In genomic region chr9:128723352-128723865, GRCh38 we compare ENCODE assay signal across 8 cellular contexts. TPM values are rescaled to one million over a fixed set of nuclear protein-coding genes. Genes with fewer than 3 reads are reported as not detected.
DNase-seq lines count a peak whose midpoint lies in the region; ATAC-seq, FAIRE-seq and TF ChIP-seq lines count a peak whose summit lies in the region.

No MANE protein-coding gene starts in this region.

- H3K4me2 ChIP-seq in BLaER1: peak overlapping the region; percentile 95
- H3K4me2 ChIP-seq in KMS-11: peak overlapping the region; percentile 99

- ATAC-seq in natural killer cell: no peak
- ATAC-seq in HG02970 (IDR thresholded peaks at IDR 0.05; ENCODE audit: low FRiP score, unreplicated experiment): no peak

- H3K27me3 Mint-ChIP-seq in natural killer cell (ENCODE audit: low read depth in 2 of 2): no peaks in the 10 kb centered on the region

- no peaks in the 10 kb centered on the region for H3K9me3 Mint-ChIP-seq in natural killer cell

- H3K27ac Mint-ChIP-seq in natural killer cell: peak overlapping the region; percentile 86 to 94

- intact Hi-C loops in natural killer cell (cut with micrococcal nuclease): loop anchor here (5.0 kb wide), 1 partner anchor 49 kb away; the partner anchor contains the start of gene ZER1

- no peak for FAIRE-seq in frontal cortex (lab: Jason Lieb, UNC)

- DNase-seq in coronary artery (ENCODE audit: low spot score): no peak
- no peak for DNase-seq in natural killer cell
- DNase-seq in frontal cortex (ENCODE audit: low spot score in 2 of 2): no peak
- DNase-seq in cerebellar nuclear complex (lab: John Stamatoyannopoulos, UW): no peak
- no peak for DNase-seq in iPS-NIHi11 (ENCODE audit: low spot score)

- no peaks in the 10 kb centered on the region for H3K79me2 ChIP-seq in KMS-11 (ENCODE audit: insufficient read depth, low read depth)

- H3K36me3 ChIP-seq in BLaER1 (peaks cover 41% of the 10 kb centered on the region), KMS-11 (ENCODE audit: insufficient read depth) (no peaks in the 10 kb centered on the region)

- H3K9ac ChIP-seq in BLaER1: peak overlapping the region; percentile 83
- H3K9ac ChIP-seq in KMS-11: peak overlapping the region; percentile 70; the same call in 1 of the 2 replicates

- no peaks in the 10 kb centered on the region for H3K36me3 Mint-ChIP-seq in natural killer cell

- peaks cover 26 to 35% of the 10 kb centered on the region in 2 donors for H3K4me1 Mint-ChIP-seq in natural killer cell

- no peak for TF ChIP-seq CTCF in KMS-11 (conservative IDR thresholded peaks at IDR 0.05; ENCODE audit: low read depth, low read length)
- TF ChIP-seq CTCF in coronary artery (IDR thresholded peaks at IDR 0.05): no peak
- no peak for TF ChIP-seq CTCF in natural killer cell (IDR thresholded peaks at IDR 0.05)

- H4K20me1 ChIP-seq in BLaER1: no peaks in the 10 kb centered on the region
- H4K20me1 ChIP-seq in KMS-11 (ENCODE audit: insufficient read depth): no peaks in the 10 kb centered on the region

- peak overlapping the region; percentile 78 for H3K27ac ChIP-seq in BLaER1
- no peak overlapping the region for H3K27ac ChIP-seq in KMS-11
- H3K27ac ChIP-seq in coronary artery: peak overlapping the region; percentile 68 to 89

- H3K9me3 ChIP-seq in BLaER1: no peaks in the 10 kb centered on the region

- H3K4me3 ChIP-seq in BLaER1 (peak overlapping the region; percentile 78), KMS-11 (IDR thresholded peaks at IDR 0.05; ENCODE audit: insufficient read depth, low read depth, low read length) (no peak overlapping the region), coronary artery (peak overlapping the region; percentile 79)

- no peaks in the 10 kb centered on the region for H3K27me3 ChIP-seq in BLaER1
- H3K27me3 ChIP-seq in KMS-11 (ENCODE audit: insufficient read depth, low read depth): no peaks in the 10 kb centered on the region

- H3K4me1 ChIP-seq in BLaER1 (peaks cover 82% of the 10 kb centered on the region), KMS-11 (ENCODE audit: low read depth, poor library complexity, severe bottlenecking) (peaks cover 13% of the 10 kb centered on the region)

- H3K4me3 Mint-ChIP-seq in natural killer cell: peak overlapping the region; percentile 93

- H2AFZ ChIP-seq in KMS-11 (ENCODE audit: low read depth): peak overlapping the region; percentile 81

RNA-seq across cellular contexts. Expression of gene ZDHHC12, which starts 0.5 kb away (rescaled TPM):
- total RNA-seq in natural killer cell (10 to 100 TPM; 26.1 to 37.1 (median 28.6) TPM), frontal cortex (1.2 TPM)

RNA-seq across cellular contexts. Expression of gene PKN3, which starts 21.1 kb away (rescaled TPM):
- total RNA-seq in natural killer cell (1 to 10 TPM; 3.6 to 4.5 (median 3.9) TPM), frontal cortex (0.41 TPM)

RNA-seq across cellular contexts. Expression of gene SET, which starts 34.4 kb away (rescaled TPM):
- total RNA-seq in natural killer cell (100 to 1,000 TPM; 331 to 341 (median 334) TPM), frontal cortex (846 TPM)

RNA-seq across cellular contexts. Expression of gene ZER1, which starts 48.3 kb away (rescaled TPM):
- total RNA-seq in natural killer cell (10 to 100 TPM; 35.0 to 37.4 (median 35.2) TPM), frontal cortex (20.4 TPM)

Comparison
In these comparisons a context has a peak if more than half of its experiments do, and no peak if none do; other contexts are left out.
1. RNA of gene ZDHHC12, which starts 0.5 kb away (total RNA-seq): 26.1 to 37.1 TPM in natural killer cell; 1.2 TPM in frontal cortex (single experiment); every median in the first group is over 10 times any median in the second.